25 cellular contexts compared by ENCODE assay signal in the genomic region with DNA sequence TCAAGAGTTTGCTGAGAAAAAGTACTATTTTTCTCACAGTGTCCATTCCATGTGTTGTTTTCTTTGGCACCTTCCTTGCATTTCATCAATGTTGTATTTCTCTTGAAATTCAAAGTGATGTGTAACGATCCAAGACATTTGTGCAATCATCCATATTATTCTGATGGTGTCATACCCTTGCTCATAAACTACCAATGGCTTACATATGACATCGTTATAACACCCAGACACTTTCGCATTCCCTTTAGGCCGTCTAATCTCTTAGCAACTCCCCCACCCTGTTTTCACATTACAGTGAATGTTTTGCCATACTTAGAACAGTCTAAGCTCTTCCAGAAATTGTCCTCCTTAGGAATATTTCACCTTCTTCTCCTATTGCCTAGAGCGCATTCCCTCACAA.
DNase-seq lines count a peak whose midpoint lies in the region; ATAC-seq, FAIRE-seq and TF ChIP-seq lines count a peak whose summit lies in the region.
"Had no signal": no experiment of that assay in that cellular context is flagged by ENCODE, and none has a peak within 500 bp of the region (broad histone marks: within the 10 kb centered on the region; RNA-seq: fewer than 3 reads in every experiment).

No MANE protein-coding gene starts in this region.

- H3K27me3 ChIP-seq in astrocyte (ENCODE audit: insufficient read depth, low read length): no peaks in the 10 kb centered on the region
- H3K27me3 ChIP-seq: body of pancreas, heart right ventricle had no signal

- DNase-seq in HK-2 (ENCODE audit: unreplicated experiment) (peak; percentile 2), astrocyte (ENCODE audit: low read depth) (peak; percentile 61), fibroblast of the conjunctiva (ENCODE audit: low read depth) (peak; percentile 91), sciatic nerve (ENCODE audit: low spot score) (no peak), GM13976 (ENCODE audit: low spot score) (no peak)
- DNase-seq: activated CD4-positive, alpha-beta T cell treated with anti-CD3 and anti-CD28 coated beads, Interleukin-2, amount 50 U/mL, for 48 hours; activated naive CD4-positive, alpha-beta T cell treated with Interleukin-2 at 50 U/mL for 16 hours; activated T-cell treated with anti-CD3 and anti-CD28 coated beads for 4 hours; body of pancreas; DMS 273 treated with DMSO at 0.1 percent for 48 hours; heart right ventricle; immature natural killer cell; mesendoderm; MM.1S; NCI-H187 treated with DMSO at 0.1 percent for 48 hours; NCI-H510A; nephron progenitor cell; psoas muscle; SIG-M5 had no signal

- H3K4me1 ChIP-seq in astrocyte (ENCODE audit: insufficient read depth, low read length): no peaks in the 10 kb centered on the region
- H3K4me1 ChIP-seq: body of pancreas, heart right ventricle, psoas muscle had no signal

- in situ Hi-C loops in GM13976 (cut with MboI; ENCODE audit: low sequenced_read_pairs, unreplicated experiment): no loop called here

- H3K4me1 Mint-ChIP-seq in astrocyte (ENCODE audit: low read depth, unreplicated experiment): peaks cover 8% of the 10 kb centered on the region
- H3K4me1 Mint-ChIP-seq: immature natural killer cell; nephron progenitor cell; stimulated activated effector memory CD8-positive, alpha-beta T cell treated with anti-CD3 and anti-CD28 coated beads, Interleukin-12 subunit alpha, Interleukin-12 subunit beta, amount 100 ng/mL, for 72 hours had no signal

- H3K9me3 Mint-ChIP-seq in astrocyte (ENCODE audit: unreplicated experiment): no peaks in the 10 kb centered on the region
- H3K9me3 Mint-ChIP-seq: dendritic cell treated with granulocyte-macrophage colony-stimulating factor and Interleukin-4, amounts not matched to agents 40 ng/mL and 50 ng/mL, for 4 days; nephron progenitor cell had no signal

- intact Hi-C loops in sciatic nerve (cut with DNase I): no loop called here

- H3K27me3 Mint-ChIP-seq in astrocyte (ENCODE audit: low read depth, unreplicated experiment): no peaks in the 10 kb centered on the region
- H3K27me3 Mint-ChIP-seq: dendritic cell treated with granulocyte-macrophage colony-stimulating factor and Interleukin-4, amounts not matched to agents 40 ng/mL and 50 ng/mL, for 4 days had no signal

- no peaks in the 10 kb centered on the region for H3K9me3 ChIP-seq in astrocyte (ENCODE audit: insufficient read depth, low read depth, low read length)
- H3K9me3 ChIP-seq: body of pancreas, psoas muscle had no signal

- no peaks in the 10 kb centered on the region for H4K20me1 ChIP-seq in astrocyte (ENCODE audit: insufficient read depth, low read length)

- TF ChIP-seq CTCF in astrocyte (IDR thresholded peaks at IDR 0.05; ENCODE audit: insufficient read depth, low read depth, low read length) (no peak), GM13976 (IDR thresholded peaks at IDR 0.05; ENCODE audit: borderline replicate concordance, control extremely low read depth, extremely low read depth, insufficient read depth, missing control alignments) (no peak)

- H3K9ac ChIP-seq in astrocyte (ENCODE audit: low read length): peak overlapping the region; percentile 39

- FAIRE-seq in astrocyte (lab: Jason Lieb, UNC): no peak

- no peak overlapping the region for H3K4me3 ChIP-seq in astrocyte (ENCODE audit: insufficient read depth, low read depth, low read length)
- H3K4me3 ChIP-seq: body of pancreas, heart right ventricle, psoas muscle had no signal

- H3K27ac ChIP-seq in astrocyte (ENCODE audit: low read depth, low read length): peak overlapping the region; percentile 78
- H3K27ac ChIP-seq: body of pancreas, C4-2B, heart right ventricle, psoas muscle had no signal

- H3K36me3 ChIP-seq in astrocyte (ENCODE audit: insufficient read depth, low read length): no peaks in the 10 kb centered on the region
- H3K36me3 ChIP-seq: heart right ventricle had no signal

- H3K4me3 Mint-ChIP-seq in astrocyte (ENCODE audit: unreplicated experiment): no peak overlapping the region
- H3K4me3 Mint-ChIP-seq: dendritic cell treated with granulocyte-macrophage colony-stimulating factor and Interleukin-4, amounts not matched to agents 40 ng/mL and 50 ng/mL, for 4 days; immature natural killer cell; nephron progenitor cell; stimulated activated effector memory CD8-positive, alpha-beta T cell treated with anti-CD3 and anti-CD28 coated beads, Interleukin-12 subunit alpha, Interleukin-12 subunit beta, amount 100 ng/mL, for 72 hours; T-helper 1 cell treated with Interleukin-12 subunit alpha and Interleukin-12 subunit beta and Interleukin-4 antibody, amounts not matched to agents 30 μg/mL and 1 μg/mL, for 36 hours had no signal

- H3K79me2 ChIP-seq in astrocyte (ENCODE audit: insufficient read depth, low read length): no peaks in the 10 kb centered on the region

- no peak overlapping the region for H3K4me2 ChIP-seq in astrocyte (ENCODE audit: low read length)

- no peak overlapping the region for H2AFZ ChIP-seq in astrocyte (ENCODE audit: low read depth, low read length)

- no peaks in the 10 kb centered on the region for H3K36me3 Mint-ChIP-seq in astrocyte (ENCODE audit: low read depth, unreplicated experiment)
- H3K36me3 Mint-ChIP-seq: immature natural killer cell; stimulated activated effector memory CD8-positive, alpha-beta T cell treated with anti-CD3 and anti-CD28 coated beads, Interleukin-12 subunit alpha, Interleukin-12 subunit beta, amount 100 ng/mL, for 72 hours had no signal

- H3K27ac Mint-ChIP-seq in astrocyte (ENCODE audit: unreplicated experiment): peak overlapping the region; percentile 82
- H3K27ac Mint-ChIP-seq: dendritic cell treated with granulocyte-macrophage colony-stimulating factor and Interleukin-4, amounts not matched to agents 40 ng/mL and 50 ng/mL, for 4 days; immature natural killer cell; nephron progenitor cell; stimulated activated effector memory CD8-positive, alpha-beta T cell treated with anti-CD3 and anti-CD28 coated beads, Interleukin-12 subunit alpha, Interleukin-12 subunit beta, amount 100 ng/mL, for 72 hours; T-helper 1 cell treated with Interleukin-12 subunit alpha and Interleukin-12 subunit beta and Interleukin-4 antibody, amounts not matched to agents 30 μg/mL and 1 μg/mL, for 36 hours had no signal

- ATAC-seq in sciatic nerve (peak; percentile 41), GM18867 (IDR thresholded peaks at IDR 0.05; ENCODE audit: unreplicated experiment) (no peak), HG03457 (IDR thresholded peaks at IDR 0.05; ENCODE audit: unreplicated experiment) (no peak)
- ATAC-seq: body of pancreas; psoas muscle; stimulated activated effector memory CD8-positive, alpha-beta T cell treated with anti-CD3 and anti-CD28 coated beads, Interleukin-12 subunit alpha, Interleukin-12 subunit beta, amount 100 ng/mL, for 72 hours had no signal

Comparison
In these comparisons a context has a peak if more than half of its experiments do, and no peak if none do; other contexts are left out.
1. DNase-seq: peak in HK-2 (single experiment), astrocyte (single experiment) and fibroblast of the conjunctiva (single experiment); none in sciatic nerve (single experiment) and GM13976 (single experiment).